8 cellular contexts compared by ENCODE assay signal in genomic region chr11:12109591-12110196, GRCh38. TPM values are rescaled to one million over a fixed set of nuclear protein-coding genes. Genes with fewer than 3 reads are reported as not detected.
DNase-seq lines count a peak whose midpoint lies in the region; ATAC-seq and TF ChIP-seq lines count a peak whose summit lies in the region.

No MANE protein-coding gene starts in this region.

- ATAC-seq in heart right ventricle (no peak), left ventricle myocardium superior (no peak), aorta (ENCODE audit: low FRiP score) (no peak), HG03439 (IDR thresholded peaks at IDR 0.05; ENCODE audit: unreplicated experiment) (no peak)

- peak overlapping the region in 9 of 10 donors; percentile 36 to 89 (median 86) for H3K27ac ChIP-seq in heart right ventricle
- peak overlapping the region; percentile 95 for H3K27ac ChIP-seq in mammary epithelial cell (ENCODE audit: insufficient read depth, low read depth, low read length)
- peak overlapping the region in 1 of 2 donors; percentile 32 for H3K27ac ChIP-seq in aorta (ENCODE audit: low read depth in 1 of 2, low read length in 2 of 2)
- H3K27ac ChIP-seq in Karpas-422 (ENCODE audit: low read length): no peak overlapping the region

- H3K4me1 ChIP-seq in heart right ventricle: peaks cover 9 to 65% (median 44%) of the 10 kb centered on the region in 9 donors
- H3K4me1 ChIP-seq in mammary epithelial cell (ENCODE audit: insufficient read depth, low read length): peaks cover 37% of the 10 kb centered on the region
- H3K4me1 ChIP-seq in aorta (ENCODE audit: control insufficient read depth in 1 of 2, insufficient read depth in 2 of 2, low read length in 2 of 2): no peaks in the 10 kb centered on the region
- H3K4me1 ChIP-seq in Karpas-422 (ENCODE audit: low read length): no peaks in the 10 kb centered on the region

- TSS peak; percentile 85 for BruUV-seq in mammary epithelial cell (replicated peaks; lab: Mats Ljungman, UMichigan)

- no peaks in the 10 kb centered on the region for H3K27me3 ChIP-seq in heart right ventricle
- no peaks in the 10 kb centered on the region for H3K27me3 ChIP-seq in mammary epithelial cell (ENCODE audit: insufficient read depth, low read length)
- H3K27me3 ChIP-seq in aorta (ENCODE audit: control insufficient read depth in 1 of 2, insufficient read depth in 2 of 2, low read length in 1 of 2): no peaks in the 10 kb centered on the region
- no peaks in the 10 kb centered on the region for H3K27me3 ChIP-seq in Karpas-422 (ENCODE audit: low read length)

- no peaks in the 10 kb centered on the region for H3K36me3 Mint-ChIP-seq in mesothelial cell of epicardium

- H2AFZ ChIP-seq in mammary epithelial cell (ENCODE audit: low read depth, low read length) (peak overlapping the region; percentile 75), Karpas-422 (ENCODE audit: low read length) (no peak overlapping the region)

- H3K79me2 ChIP-seq in mammary epithelial cell (ENCODE audit: insufficient read depth, low read length) (peaks cover 41% of the 10 kb centered on the region), Karpas-422 (ENCODE audit: low read length) (no peaks in the 10 kb centered on the region)

- H3K4me3 ChIP-seq in heart right ventricle: peak overlapping the region; percentile 36 to 97 (median 87)
- H3K4me3 ChIP-seq in mammary epithelial cell (replicated peaks in 1 of 3; ENCODE audit: insufficient read depth in 1 of 3, low read depth in 2 of 3, low read length in 3 of 3): peak overlapping the region; percentile 25 to 81 (median 50)
- peak overlapping the region; percentile 4 to 6 for H3K4me3 ChIP-seq in aorta (ENCODE audit: low read length in 2 of 2)
- no peak overlapping the region for H3K4me3 ChIP-seq in Karpas-422 (ENCODE audit: low read length)

- peaks cover 80% of the 10 kb centered on the region for H3K27me3 Mint-ChIP-seq in mesothelial cell of epicardium (ENCODE audit: low read depth)

- in situ Hi-C loops in mammary epithelial cell (cut with MboI; ENCODE audit: low sequenced_read_pairs in 2 of 2): no loop called here

- no peaks in the 10 kb centered on the region for H3K9me2 ChIP-seq in Karpas-422 (replicated peaks; ENCODE audit: insufficient read depth, low read length)

- H3K4me3 Mint-ChIP-seq in mesothelial cell of epicardium: peak overlapping the region; percentile 59

- no peak for DNase-seq in heart right ventricle
- no peak for DNase-seq in left ventricle myocardium superior
- peak; percentile 83 for DNase-seq in mammary epithelial cell
- DNase-seq in mesothelial cell of epicardium (ENCODE audit: low spot score in 2 of 2, unreplicated experiment in 2 of 2): no peak
- peak in 1 of 2 donors; percentile 30 for DNase-seq in aorta
- DNase-seq in NCI-H1694 (lab: John Stamatoyannopoulos, UW): no peak
- no peak for DNase-seq in Karpas-422

- H4K20me1 ChIP-seq in mammary epithelial cell (ENCODE audit: insufficient read depth, low read length) (no peaks in the 10 kb centered on the region), Karpas-422 (ENCODE audit: insufficient read depth, low read depth, low read length) (no peaks in the 10 kb centered on the region)

- no peak for TF ChIP-seq CTCF in heart right ventricle (IDR thresholded peaks at IDR 0.05)
- TF ChIP-seq CTCF in mammary epithelial cell (conservative IDR thresholded peaks at IDR 0.05 in 1 of 2, IDR thresholded peaks at IDR 0.05 in 1 of 2; ENCODE audit: extremely low read depth in 1 of 2, insufficient read depth in 1 of 2, low read depth in 1 of 2, low read length in 2 of 2): no peak
- TF ChIP-seq CTCF in mesothelial cell of epicardium (IDR thresholded peaks at IDR 0.05; ENCODE audit: unreplicated experiment): no peak

- H3K27ac Mint-ChIP-seq in mesothelial cell of epicardium: no peak overlapping the region

- intact Hi-C loops in heart right ventricle (cut with DNase I): loop anchor here in 5 of 10 donors (2.0 to 10.0 kb wide), 5 partner anchors 23 to 128 kb away; no protein-coding TSS in a partner anchor
- intact Hi-C loops in left ventricle myocardium superior (cut with micrococcal nuclease): no loop called here
- intact Hi-C loops in mammary epithelial cell (cut with micrococcal nuclease): loop anchor here (1.0 to 10.0 kb wide), 6 partner anchors 27 to 175 kb away; no protein-coding TSS in a partner anchor
- intact Hi-C loops in aorta (cut with DNase I): loop anchor here (2.0 to 10.0 kb wide), 4 partner anchors 19 to 128 kb away; no protein-coding TSS in a partner anchor

- WGBS in heart right ventricle, 2 donors: 34 to 38% methylated on average over 7 of the region's 7 CpGs
- WGBS in mammary epithelial cell (ENCODE audit: low coverage, missing lambda C conversion rate): 1% methylated on average over 6 of the region's 7 CpGs
- 26 to 31% methylated on average over 6 to 7 of the region's 7 CpGs for WGBS in aorta, 2 donors

- H3K4me1 Mint-ChIP-seq in mesothelial cell of epicardium: peaks cover 4% of the 10 kb centered on the region

- H3K9ac ChIP-seq in mammary epithelial cell (ENCODE audit: insufficient read depth, low read length): peak overlapping the region; percentile 96
- H3K9ac ChIP-seq in Karpas-422 (ENCODE audit: low read length): no peak overlapping the region

- H3K36me3 ChIP-seq in heart right ventricle (no peaks in the 10 kb centered on the region), mammary epithelial cell (ENCODE audit: insufficient read depth, low read length) (peaks cover 5% of the 10 kb centered on the region), aorta (ENCODE audit: control insufficient read depth in 1 of 2, insufficient read depth in 2 of 2, low read length in 1 of 2) (no peaks in the 10 kb centered on the region), Karpas-422 (ENCODE audit: insufficient read depth, low read length) (no peaks in the 10 kb centered on the region)

- H3K4me2 ChIP-seq in mammary epithelial cell (ENCODE audit: insufficient read depth, low read depth, low read length) (peak overlapping the region; percentile 89), Karpas-422 (ENCODE audit: low read depth, low read length, poor library complexity, severe bottlenecking) (no peak overlapping the region)

- no peaks in the 10 kb centered on the region for H3K9me3 Mint-ChIP-seq in mesothelial cell of epicardium

- dilution Hi-C loops in mammary epithelial cell (cut with HindIII; ENCODE audit: low sequenced_read_pairs): no loop called here

- H3K9me3 ChIP-seq in heart right ventricle (no peaks in the 10 kb centered on the region), mammary epithelial cell (replicated peaks; ENCODE audit: insufficient read depth, low read length) (no peaks in the 10 kb centered on the region), aorta (ENCODE audit: control insufficient read depth, low read length) (no peaks in the 10 kb centered on the region), Karpas-422 (ENCODE audit: low read length) (no peaks in the 10 kb centered on the region)

- CTCF ChIA-PET in mammary epithelial cell (lab: Charles Lee; ENCODE audit: low non-redundant PET): interaction anchor here (0.5 kb wide), 1 partner anchor 172 kb away, joined by 5 read pairs; no protein-coding TSS in a partner anchor

RNA-seq across cellular contexts. Expression of gene MICAL2, which starts 0.7 kb away (rescaled TPM):
- total RNA-seq in heart right ventricle (10 to 100 TPM; 38.1 to 95.7 (median 72.7) TPM), left ventricle myocardium superior (57.1 TPM), mammary epithelial cell (100 to 1,000 TPM; 163 to 339 TPM), mesothelial cell of epicardium (8.9 to 15.4 TPM (median 15.0 TPM) in 3 replicates), aorta (100 to 1,000 TPM; 315 to 605 TPM)
- polyA plus RNA-seq in heart right ventricle (10 to 100 TPM; 32.5 to 57.9 TPM), mammary epithelial cell (71.2 TPM), aorta (100 to 1,000 TPM in 1 of 2 donors, 10 to 100 TPM in 1; 87.7 to 245 TPM)
- 276 TPM for polyA minus RNA-seq in mammary epithelial cell
- 0.69 and 0.93 TPM in 2 replicates for total RNA-seq in Karpas-422 (2014; rRNA removed; shearing (Covaris generic); ENCODE audit: low replicate concordance)
